ENCODE assay signal across 12 cellular contexts in the genomic region with DNA sequence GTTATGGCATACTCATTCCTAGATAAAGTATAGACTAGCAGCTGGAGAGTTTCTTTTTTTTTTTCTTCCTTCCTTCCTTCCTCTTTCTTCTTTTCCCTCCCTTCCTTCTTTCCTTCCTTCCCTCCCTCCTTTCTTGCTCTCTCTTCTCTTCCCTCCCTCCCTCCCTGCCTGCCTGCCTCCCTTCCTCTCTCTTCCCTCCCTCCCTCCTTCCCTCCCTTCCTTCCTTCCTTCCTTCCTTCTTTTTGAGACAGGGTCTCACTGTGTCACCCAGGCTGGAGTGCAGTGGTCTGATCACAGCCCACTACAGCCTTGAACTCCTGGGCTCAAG. TPM values are rescaled to one million over a fixed set of nuclear protein-coding genes. Genes with fewer than 3 reads are reported as not detected.
DNase-seq lines count a peak whose midpoint lies in the region; ATAC-seq and TF ChIP-seq lines count a peak whose summit lies in the region.
"Had no signal": no experiment of that assay in that cellular context is flagged by ENCODE, and none has a peak within 500 bp of the region (broad histone marks: within the 10 kb centered on the region; RNA-seq: fewer than 3 reads in every experiment).

No MANE protein-coding gene starts in this region.

- no peaks in the 10 kb centered on the region for H3K79me2 ChIP-seq in GM23248 (ENCODE audit: insufficient read depth)

- no peaks in the 10 kb centered on the region for H3K9me3 ChIP-seq in GM23248 (ENCODE audit: low read depth)
- H3K9me3 ChIP-seq in breast epithelium: no peaks in the 10 kb centered on the region
- H3K9me3 ChIP-seq in lung (ENCODE audit: control insufficient read depth in 2 of 2, insufficient read depth in 1 of 2, low read length in 1 of 2): peaks cover 0 to 2% of the 10 kb centered on the region in 2 donors
- H3K9me3 ChIP-seq in HAP-1: no peaks in the 10 kb centered on the region
- no peaks in the 10 kb centered on the region for H3K9me3 ChIP-seq in naive thymus-derived CD4-positive, alpha-beta T cell (ENCODE audit: control insufficient read depth in 2 of 3, low read length in 3 of 3)
- H3K9me3 ChIP-seq: upper lobe of right lung had no signal

- TF ChIP-seq CTCF in breast epithelium (IDR thresholded peaks at IDR 0.05) (no peak), lung (IDR thresholded peaks at IDR 0.05; ENCODE audit: control extremely low read depth, extremely low read depth) (no peak)

- peak overlapping the region; percentile 41 for H3K4me2 ChIP-seq in GM23248 (ENCODE audit: unreplicated experiment)

- DNase-seq in GM23248: no peak
- DNase-seq in breast epithelium (ENCODE audit: low spot score in 2 of 2): no peak
- DNase-seq in lung (ENCODE audit: low spot score): no peak
- no peak for DNase-seq in stimulated activated naive B cell treated with anti-CD40 and anti-IgM and Interleukin-4, amounts not matched to agents 10 μg/mL and 1 μg/mL and 100 μg/mL, for 72 hours
- no peak for DNase-seq in stimulated activated CD4-positive, alpha-beta T cell treated with anti-CD3 and anti-CD28 coated beads, Interleukin-2, amount 100 ng/mL, for 48 hours
- DNase-seq in HAP-1 (ENCODE audit: low spot score in 2 of 2): no peak
- no peak for DNase-seq in naive thymus-derived CD4-positive, alpha-beta T cell
- DNase-seq: activated T-cell treated with anti-CD3 and anti-CD28 coated beads, Interleukin-2, amount 50 U/mL, for 1 hour; DMS53; naive B cell; upper lobe of right lung had no signal

- H3K27ac ChIP-seq in GM23248 (peak overlapping the region; percentile 73), breast epithelium (peak overlapping the region; percentile 56 to 78), lung (ENCODE audit: low read depth in 1 of 2, low read length in 1 of 2) (peak overlapping the region; percentile 26)
- H3K27ac ChIP-seq in naive thymus-derived CD4-positive, alpha-beta T cell (ENCODE audit: low read depth, low read length): no peak overlapping the region

- H3K4me1 Mint-ChIP-seq in stimulated activated naive B cell treated with anti-CD40 and anti-IgM and Interleukin-4, amounts not matched to agents 10 μg/mL and 1 μg/mL and 100 μg/mL, for 72 hours: peaks cover 8 to 13% of the 10 kb centered on the region in 2 donors
- peaks cover 0 to 8% (median 4%) of the 10 kb centered on the region in 7 donors for H3K4me1 Mint-ChIP-seq in naive thymus-derived CD4-positive, alpha-beta T cell

- no peaks in the 10 kb centered on the region for H3K27me3 Mint-ChIP-seq in stimulated activated naive B cell treated with anti-CD40 and anti-IgM and Interleukin-4, amounts not matched to agents 10 μg/mL and 1 μg/mL and 100 μg/mL, for 72 hours
- no peaks in the 10 kb centered on the region for H3K27me3 Mint-ChIP-seq in naive thymus-derived CD4-positive, alpha-beta T cell
- H3K27me3 Mint-ChIP-seq: naive B cell had no signal

- peaks cover 23% of the 10 kb centered on the region for H3F3A ChIP-seq in GM23248 (ENCODE audit: insufficient read depth)

- H3K9ac ChIP-seq in GM23248: no peak overlapping the region

- H3K4me3 Mint-ChIP-seq in stimulated activated naive B cell treated with anti-CD40 and anti-IgM and Interleukin-4, amounts not matched to agents 10 μg/mL and 1 μg/mL and 100 μg/mL, for 72 hours: no peak overlapping the region
- no peak overlapping the region for H3K4me3 Mint-ChIP-seq in naive thymus-derived CD4-positive, alpha-beta T cell
- H3K4me3 Mint-ChIP-seq: naive B cell had no signal

- intact Hi-C loops in breast epithelium (cut with DNase I; ENCODE audit: low total_unique reads): no loop called here
- intact Hi-C loops in naive thymus-derived CD4-positive, alpha-beta T cell (cut with micrococcal nuclease): no loop called here

- H3K4me3 ChIP-seq in GM23248: no peak overlapping the region
- H3K4me3 ChIP-seq in breast epithelium: no peak overlapping the region
- H3K4me3 ChIP-seq in lung: no peak overlapping the region
- no peak overlapping the region for H3K4me3 ChIP-seq in HAP-1
- no peak overlapping the region for H3K4me3 ChIP-seq in naive thymus-derived CD4-positive, alpha-beta T cell (ENCODE audit: low read length)
- H3K4me3 ChIP-seq: upper lobe of right lung had no signal

- no peaks in the 10 kb centered on the region for H3K9me3 Mint-ChIP-seq in stimulated activated naive B cell treated with anti-CD40 and anti-IgM and Interleukin-4, amounts not matched to agents 10 μg/mL and 1 μg/mL and 100 μg/mL, for 72 hours
- H3K9me3 Mint-ChIP-seq in naive thymus-derived CD4-positive, alpha-beta T cell: peaks cover 0 to 2% (median 0%) of the 10 kb centered on the region in 11 donors
- H3K9me3 Mint-ChIP-seq: naive B cell had no signal

- H3K4me1 ChIP-seq in GM23248 (ENCODE audit: insufficient read depth) (peaks cover 37% of the 10 kb centered on the region), breast epithelium (peaks cover 0 to 10% of the 10 kb centered on the region in 2 donors), lung (ENCODE audit: control insufficient read depth in 2 of 2, insufficient read depth in 2 of 2, low read length in 2 of 2) (peaks cover 0 to 8% of the 10 kb centered on the region in 2 donors), HAP-1 (no peaks in the 10 kb centered on the region; the same call in 1 of the 2 replicates)
- H3K4me1 ChIP-seq in naive thymus-derived CD4-positive, alpha-beta T cell (ENCODE audit: control insufficient read depth in 2 of 2, insufficient read depth in 2 of 2, low read length in 2 of 2): no peaks in the 10 kb centered on the region

- no peak overlapping the region for H2AFZ ChIP-seq in GM23248

- in situ Hi-C loops in GM23248 (cut with MboI) (no loop called here), HAP-1 (cut with MboI; ENCODE audit: low sequenced_read_pairs) (no loop called here)

- CTCF ChIA-PET in naive thymus-derived CD4-positive, alpha-beta T cell (lab: Charles Lee): interaction anchor here (0.9 to 1.0 kb wide), 2 partner anchors 105 to 106 kb away, joined by 3 read pairs; no protein-coding TSS in a partner anchor

- POLR2A ChIA-PET in naive thymus-derived CD4-positive, alpha-beta T cell (lab: Charles Lee): interaction anchor here (0.6 kb wide), 1 partner anchor 47 kb away, joined by 3 read pairs; no protein-coding TSS in a partner anchor

- H3K27ac Mint-ChIP-seq in stimulated activated naive B cell treated with anti-CD40 and anti-IgM and Interleukin-4, amounts not matched to agents 10 μg/mL and 1 μg/mL and 100 μg/mL, for 72 hours: peak overlapping the region; percentile 26
- H3K27ac Mint-ChIP-seq in naive thymus-derived CD4-positive, alpha-beta T cell: peak overlapping the region in 1 of 9 donors; percentile 9
- H3K27ac Mint-ChIP-seq: naive B cell had no signal

- peaks cover 29 to 53% of the 10 kb centered on the region in 2 donors for H3K36me3 Mint-ChIP-seq in stimulated activated naive B cell treated with anti-CD40 and anti-IgM and Interleukin-4, amounts not matched to agents 10 μg/mL and 1 μg/mL and 100 μg/mL, for 72 hours
- H3K36me3 Mint-ChIP-seq in naive thymus-derived CD4-positive, alpha-beta T cell: peaks cover 0 to 4% (median 0%) of the 10 kb centered on the region in 5 donors
- H3K36me3 Mint-ChIP-seq: naive B cell had no signal

- H3K27me3 ChIP-seq in GM23248 (replicated peaks; ENCODE audit: insufficient read depth) (no peaks in the 10 kb centered on the region), breast epithelium (no peaks in the 10 kb centered on the region), lung (ENCODE audit: control insufficient read depth, insufficient read depth) (no peaks in the 10 kb centered on the region), HAP-1 (ENCODE audit: low read depth) (no peaks in the 10 kb centered on the region)
- no peaks in the 10 kb centered on the region for H3K27me3 ChIP-seq in naive thymus-derived CD4-positive, alpha-beta T cell (ENCODE audit: control insufficient read depth in 2 of 2, insufficient read depth in 2 of 2, low read length in 2 of 2)
- H3K27me3 ChIP-seq: upper lobe of right lung had no signal

- no peaks in the 10 kb centered on the region for H4K20me1 ChIP-seq in GM23248 (ENCODE audit: insufficient read depth)

- TF ChIP-seq POLR2A in breast epithelium (IDR thresholded peaks at IDR 0.05): no peak

- ATAC-seq in lung (ENCODE audit: insufficient read depth, low FRiP score) (no peak), HG02938 (IDR thresholded peaks at IDR 0.05; ENCODE audit: unreplicated experiment) (no peak)
- ATAC-seq in stimulated activated naive B cell treated with anti-CD40 and anti-IgM and Interleukin-4, amounts not matched to agents 10 μg/mL and 1 μg/mL and 100 μg/mL, for 72 hours (replicated peaks): no peak
- no peak for ATAC-seq in naive thymus-derived CD4-positive, alpha-beta T cell

- H3K9me2 ChIP-seq in GM23248 (ENCODE audit: insufficient read depth): no peaks in the 10 kb centered on the region

- H3K36me3 ChIP-seq in GM23248 (ENCODE audit: low read depth) (no peaks in the 10 kb centered on the region), breast epithelium (no peaks in the 10 kb centered on the region), lung (ENCODE audit: control insufficient read depth in 2 of 2, insufficient read depth in 2 of 2, low read length in 2 of 2) (no peaks in the 10 kb centered on the region), HAP-1 (replicated peaks) (no peaks in the 10 kb centered on the region)
- no peaks in the 10 kb centered on the region for H3K36me3 ChIP-seq in naive thymus-derived CD4-positive, alpha-beta T cell (ENCODE audit: control insufficient read depth in 2 of 3, insufficient read depth in 3 of 3, low read length in 3 of 3)
- H3K36me3 ChIP-seq: upper lobe of right lung had no signal

RNA-seq across cellular contexts. Expression of a gene that starts 7.0 kb away (rescaled TPM):
- 24.5 and 30.4 TPM in 2 replicates for total RNA-seq in GM23248 (2014; rRNA removed; shearing (Covaris generic))
- polyA plus RNA-seq in GM23248 (2016; fragmentation: Nextera tagmentation; extraction: Ambion mirVana) (6.0 and 13.2 TPM in 2 replicates), lung (1 to 10 TPM; 4.5 to 5.8 TPM)
- total RNA-seq in breast epithelium (10 to 100 TPM; 29.8 to 78.1 (median 36.6) TPM), lung (10 to 100 TPM; 32.5 to 42.8 TPM)
- total RNA-seq in naive thymus-derived CD4-positive, alpha-beta T cell: 10 to 100 TPM in 4 of 5 experiments, 1 to 10 TPM in 1; 9.7 to 16.4 (median 12.1) TPM
- 1 to 10 TPM; 3.0 to 6.2 TPM for polyA plus RNA-seq in naive thymus-derived CD4-positive, alpha-beta T cell

RNA-seq across cellular contexts. Expression of a gene that starts 47.5 kb away (rescaled TPM):
- total RNA-seq in GM23248 (2014; rRNA removed; shearing (Covaris generic)): 17.8 and 19.1 TPM in 2 replicates
- polyA plus RNA-seq in GM23248 (2016; fragmentation: Nextera tagmentation; extraction: Ambion mirVana) (54.8 and 55.8 TPM in 2 replicates), lung (10 to 100 TPM; 21.4 to 30.5 TPM)
- total RNA-seq in breast epithelium (10 to 100 TPM; 24.6 to 34.1 (median 33.9) TPM), lung (10 to 100 TPM; 18.1 to 34.5 TPM)
- total RNA-seq in naive thymus-derived CD4-positive, alpha-beta T cell: 10 to 100 TPM; 31.9 to 56.5 (median 35.1) TPM
- polyA plus RNA-seq in naive thymus-derived CD4-positive, alpha-beta T cell: 10 to 100 TPM; 61.1 to 82.0 TPM

RNA-seq across cellular contexts. Expression of a gene that starts 47.6 kb away (rescaled TPM):
- 58.0 and 69.9 TPM in 2 replicates for total RNA-seq in GM23248 (2014; rRNA removed; shearing (Covaris generic))
- polyA plus RNA-seq in GM23248 (2016; fragmentation: Nextera tagmentation; extraction: Ambion mirVana): 56.7 and 57.7 TPM in 2 replicates
- total RNA-seq in breast epithelium: 10 to 100 TPM; 54.1 to 85.8 (median 71.2) TPM
- total RNA-seq in lung: 100 to 1,000 TPM in 1 of 2 donors, 10 to 100 TPM in 1; 92.5 to 101 TPM
- 10 to 100 TPM; 26.0 to 70.5 TPM for polyA plus RNA-seq in lung
- 100 to 1,000 TPM in 3 of 5 experiments, 10 to 100 TPM in 2; 53.3 to 142 (median 133) TPM for total RNA-seq in naive thymus-derived CD4-positive, alpha-beta T cell
- 100 to 1,000 TPM; 178 to 210 TPM for polyA plus RNA-seq in naive thymus-derived CD4-positive, alpha-beta T cell
